ENCODE assay signal across 11 cellular contexts in genomic region chr10:96288151-96288621, GRCh38. TPM values are rescaled to one million over a fixed set of nuclear protein-coding genes. Genes with fewer than 3 reads are reported as not detected.
DNase-seq lines count a peak whose midpoint lies in the region; ATAC-seq and TF ChIP-seq lines count a peak whose summit lies in the region.
"Had no signal": no experiment of that assay in that cellular context is flagged by ENCODE, and none has a peak within 500 bp of the region (broad histone marks: within the 10 kb centered on the region; RNA-seq: fewer than 3 reads in every experiment).

No MANE protein-coding gene starts in this region.

- H3K4me1 ChIP-seq in liver (ENCODE audit: control insufficient read depth in 4 of 4, insufficient read depth in 4 of 4, low read length in 3 of 4) = peaks cover 7 to 39% (median 25%) of the 10 kb centered on the region in 4 donors

- DNase-seq in amygdala (lab: John Stamatoyannopoulos, UW) (no peak), 8988T (no peak), NCI-H1417 (lab: John Stamatoyannopoulos, UW) (no peak)
- DNase-seq in effector memory CD8-positive, alpha-beta T cell = no peak
- DNase-seq: activated T-cell treated with anti-CD3 and anti-CD28 coated beads, Interleukin-2, amount 50 U/mL, for 1 hour had no signal

- H3K27me3 Mint-ChIP-seq in effector memory CD8-positive, alpha-beta T cell = peaks cover 30 to 44% of the 10 kb centered on the region in 2 donors

- H3K27ac Mint-ChIP-seq in effector memory CD8-positive, alpha-beta T cell = no peak overlapping the region

- H3K4me3 ChIP-seq in GM12875 (ENCODE audit: low read depth, low read length) = peak overlapping the region; percentile 2
- H3K4me3 ChIP-seq in liver (ENCODE audit: low read depth in 1 of 3, low read length in 3 of 3) = peak overlapping the region in 2 of 3 donors; percentile 3 to 29

- TF ChIP-seq RAD21 in liver (IDR thresholded peaks at IDR 0.05) = no peak

- no peak for TF ChIP-seq CTCF in GM12875 (IDR thresholded peaks at IDR 0.05; ENCODE audit: borderline replicate concordance, insufficient read depth, low read depth, low read length)
- TF ChIP-seq CTCF in liver (IDR thresholded peaks at IDR 0.05; ENCODE audit: low read depth, low read length, missing input control) = no peak

- H3K4me1 Mint-ChIP-seq in effector memory CD8-positive, alpha-beta T cell (ENCODE audit: low read depth in 2 of 2) = peaks cover 0 to 3% of the 10 kb centered on the region in 2 donors

- H3K36me3 Mint-ChIP-seq in effector memory CD8-positive, alpha-beta T cell (ENCODE audit: insufficient read depth) = no peaks in the 10 kb centered on the region

- no peaks in the 10 kb centered on the region for H3K9me3 ChIP-seq in liver (ENCODE audit: control insufficient read depth in 4 of 4, low read length in 3 of 4)

- no peaks in the 10 kb centered on the region for H3K36me3 ChIP-seq in liver (ENCODE audit: control insufficient read depth in 4 of 4, insufficient read depth in 3 of 4, low read depth in 1 of 4, low read length in 3 of 4)

- no peaks in the 10 kb centered on the region for H3K27me3 ChIP-seq in liver (ENCODE audit: control insufficient read depth in 4 of 4, insufficient read depth in 4 of 4, low read length in 3 of 4)

- WGBS in liver = 24% methylated on average over 5 of the region's 5 CpGs

- no peak overlapping the region for H3K4me3 Mint-ChIP-seq in effector memory CD8-positive, alpha-beta T cell

- H3K27ac ChIP-seq in liver (ENCODE audit: low read depth in 1 of 2, low read length in 2 of 2) = peak overlapping the region; percentile 87 to 95

- no peaks in the 10 kb centered on the region for H3K9me3 Mint-ChIP-seq in effector memory CD8-positive, alpha-beta T cell

- ATAC-seq in GM21360 (IDR thresholded peaks at IDR 0.05; ENCODE audit: unreplicated experiment) (peak; percentile 56), HG03460 (IDR thresholded peaks at IDR 0.05; ENCODE audit: unreplicated experiment) (peak; percentile 71)
- ATAC-seq in effector memory CD8-positive, alpha-beta T cell (replicated peaks) = no peak

- H3K9ac ChIP-seq in liver (ENCODE audit: low read depth in 1 of 2, low read length in 2 of 2) = peak overlapping the region; percentile 30 to 56

TF ChIP-seq in liver, 16 proteins besides CTCF, POLR2A, EP300 and RAD21:
- TF ChIP-seq ATF3 (IDR thresholded peaks at IDR 0.05) (no peak), HNF4A (conservative IDR thresholded peaks at IDR 0.05) (no peak), EGR1 (IDR thresholded peaks at IDR 0.05; ENCODE audit: low read depth in 2 of 2) (no peak), ZBTB33 (IDR thresholded peaks at IDR 0.05) (no peak), SP1 (IDR thresholded peaks at IDR 0.05) (no peak), JUND (IDR thresholded peaks at IDR 0.05) (no peak), NR2F2 (IDR thresholded peaks at IDR 0.05) (peak; percentile 8), RXRA (IDR thresholded peaks at IDR 0.05) (no peak)
TF ChIP-seq in liver: peak in this region for 1.

RNA-seq across cellular contexts. Expression of gene DNTT, which starts 16.0 kb away (rescaled TPM):
- under 1 TPM in 1 of 2 donors, not detected in 1; 0.70 TPM for total RNA-seq in liver
- polyA plus RNA-seq in liver = not detected
- total RNA-seq: urinary bladder had no signal
- polyA plus RNA-seq: keratinocyte, urinary bladder had no signal

RNA-seq across cellular contexts. Expression of gene BLNK, which starts 16.8 kb away (rescaled TPM):
- total RNA-seq in liver = 10 to 100 TPM in 1 of 2 donors, 1 to 10 TPM in 1; 3.3 to 19.1 TPM
- 10 to 100 TPM in 1 of 2 donors, 1 to 10 TPM in 1; 9.9 to 45.2 TPM for polyA plus RNA-seq in liver
